ENCODE assay signal across 1 cellular context in genomic region chr4:73069338-73070071, GRCh38.
A peak's percentile ranks its signal among the peaks of the same experiment; 100 is the strongest.
TF ChIP-seq lines count a peak whose summit lies in the region.

COX18 (minus strand) TSS chr4:73069716; CDS start chr4:73069649, 67 bp downstream.

TF ChIP-seq in HepG2, 621 proteins besides CTCF, POLR2A, EP300 and RAD21 (continued from another document and continues in another):
- TF ChIP-seq HMGXB3 (CRISPR knock-in tag; IDR thresholded peaks at IDR 0.05; ENCODE audit: borderline replicate concordance), result peak; percentile 55; the same call in 1 of the 2 replicates
- peak; percentile 78 for TF ChIP-seq ZBTB43 (CRISPR knock-in tag; conservative IDR thresholded peaks at IDR 0.05)
- TF ChIP-seq BATF2 (CRISPR knock-in tag; IDR thresholded peaks at IDR 0.05), result peak; percentile 85
- TF ChIP-seq ZBTB26 (CRISPR knock-in tag; IDR thresholded peaks at IDR 0.05; ENCODE audit: borderline replicate concordance), result 0 out of 2 replicates have a peak, but pooled peaks have one; percentile 33
- peak; percentile 92 for TF ChIP-seq THAP11 (CRISPR knock-in tag; IDR thresholded peaks at IDR 0.05)
- peak; percentile 15; the same call in 1 of the 2 replicates for TF ChIP-seq FOXJ3 (CRISPR knock-in tag; IDR thresholded peaks at IDR 0.05; ENCODE audit: borderline replicate concordance)
- peak; percentile 36; the same call in 1 of the 2 replicates for TF ChIP-seq ZNF281 (CRISPR knock-in tag; IDR thresholded peaks at IDR 0.05; ENCODE audit: borderline replicate concordance)
- TF ChIP-seq GMEB1 (CRISPR knock-in tag; IDR thresholded peaks at IDR 0.05; ENCODE audit: borderline replicate concordance), result peak; percentile 88
- peak; percentile 89; the same call in 1 of the 2 replicates for TF ChIP-seq KLF6 (CRISPR knock-in tag; IDR thresholded peaks at IDR 0.05)
- TF ChIP-seq HIC2 (CRISPR knock-in tag; IDR thresholded peaks at IDR 0.05; ENCODE audit: low read depth), result peak; percentile 73
- peak; percentile 86; the same call in 1 of the 2 replicates for TF ChIP-seq DNMT3B (CRISPR knock-in tag; conservative IDR thresholded peaks at IDR 0.05)
- TF ChIP-seq ZNF674 (CRISPR knock-in tag; IDR thresholded peaks at IDR 0.05; ENCODE audit: low read depth), result peak; percentile 72; the same call in 1 of the 2 replicates
- TF ChIP-seq ZNF12 (CRISPR knock-in tag; IDR thresholded peaks at IDR 0.05), result peak; percentile 40; the same call in 1 of the 2 replicates
- TF ChIP-seq ZFP41 (CRISPR knock-in tag; IDR thresholded peaks at IDR 0.05; ENCODE audit: borderline replicate concordance), result peak; percentile 85
- TF ChIP-seq ZNF780A (CRISPR knock-in tag; IDR thresholded peaks at IDR 0.05), result peak; percentile 94; the same call in 1 of the 2 replicates
- peak; percentile 91; the same call in 1 of the 2 replicates for TF ChIP-seq ZNF773 (CRISPR knock-in tag; IDR thresholded peaks at IDR 0.05; ENCODE audit: borderline replicate concordance)
- peak; percentile 83 for TF ChIP-seq ZNF619 (CRISPR knock-in tag; IDR thresholded peaks at IDR 0.05)
- TF ChIP-seq ZBTB21 (CRISPR knock-in tag; IDR thresholded peaks at IDR 0.05), result peak; percentile 98
- no peak; the same call in none of the 2 replicates for TF ChIP-seq SNAPC2 (CRISPR knock-in tag; IDR thresholded peaks at IDR 0.05)
- TF ChIP-seq ZNF816 (CRISPR knock-in tag; IDR thresholded peaks at IDR 0.05; ENCODE audit: borderline replicate concordance), result peak; percentile 93; the same call in 1 of the 2 replicates
- peak; percentile 98; the same call in 1 of the 2 replicates for TF ChIP-seq ARHGAP35 (CRISPR knock-in tag; IDR thresholded peaks at IDR 0.05; ENCODE audit: borderline replicate concordance)
- peak; percentile 57 for TF ChIP-seq ARID5B (CRISPR knock-in tag; IDR thresholded peaks at IDR 0.05)
- TF ChIP-seq FOXK2 (IDR thresholded peaks at IDR 0.05), result peak; percentile 27; the same call in 1 of the 2 replicates
- TF ChIP-seq MAF1 (CRISPR knock-in tag; IDR thresholded peaks at IDR 0.05; ENCODE audit: borderline replicate concordance), result peak; percentile 70; the same call in 1 of the 2 replicates
- TF ChIP-seq TOPORS (CRISPR knock-in tag; IDR thresholded peaks at IDR 0.05), result peak; percentile 25; the same call in 1 of the 2 replicates
- TF ChIP-seq ZSCAN21 (CRISPR knock-in tag; IDR thresholded peaks at IDR 0.05; ENCODE audit: borderline replicate concordance), result 0 out of 2 replicates have a peak, but pooled peaks have one; percentile 80
- peak; percentile 92 for TF ChIP-seq RXRA (CRISPR knock-in tag; IDR thresholded peaks at IDR 0.05)
- TF ChIP-seq ZNF790 (CRISPR knock-in tag; IDR thresholded peaks at IDR 0.05; ENCODE audit: borderline replicate concordance), result peak; percentile 67; the same call in 1 of the 2 replicates
- TF ChIP-seq ZNF784 (CRISPR knock-in tag; IDR thresholded peaks at IDR 0.05; ENCODE audit: borderline replicate concordance), result 0 out of 2 replicates have a peak, but pooled peaks have one; percentile 38
- no peak for TF ChIP-seq ATAD3A (CRISPR knock-in tag; IDR thresholded peaks at IDR 0.05)
- peak; percentile 39; the same call in 1 of the 2 replicates for TF ChIP-seq FOXO1 (CRISPR knock-in tag; IDR thresholded peaks at IDR 0.05)
- TF ChIP-seq HOXA5 (CRISPR knock-in tag; IDR thresholded peaks at IDR 0.05), result peak; percentile 67; the same call in 1 of the 2 replicates
- peak; percentile 39; the same call in 1 of the 2 replicates for TF ChIP-seq FOSL1 (CRISPR knock-in tag; IDR thresholded peaks at IDR 0.05; ENCODE audit: borderline replicate concordance)
- peak; percentile 97 for TF ChIP-seq KAT7 (CRISPR knock-in tag; IDR thresholded peaks at IDR 0.05; ENCODE audit: borderline replicate concordance)
- peak; percentile 87; the same call in 1 of the 2 replicates for TF ChIP-seq ZFP36L1 (CRISPR knock-in tag; IDR thresholded peaks at IDR 0.05)
